Comparison of ENCODE assay signal across 7 cellular contexts in genomic region chr19:41322451-41322850, GRCh38. TPM values are rescaled to one million over a fixed set of nuclear protein-coding genes. Genes with fewer than 3 reads are reported as not detected.
DNase-seq lines count a peak whose midpoint lies in the region; ATAC-seq lines count a peak whose summit lies in the region.
"Had no signal": no experiment of that assay in that cellular context is flagged by ENCODE, and none has a peak within 500 bp of the region (broad histone marks: within the 10 kb centered on the region; RNA-seq: fewer than 3 reads in every experiment).

No MANE protein-coding gene starts in this region.

- H3K4me1 Mint-ChIP-seq in natural killer cell treated with Interleukin-12 subunit alpha and Interleukin-12 subunit beta and Interleukin-15 and Interleukin-18, amount 100 ng/mL, for 72 hours (ENCODE audit: low read depth in 2 of 2) = peaks cover 47 to 61% of the 10 kb centered on the region in 2 donors

- H3K9me3 Mint-ChIP-seq in natural killer cell treated with Interleukin-12 subunit alpha and Interleukin-12 subunit beta and Interleukin-15 and Interleukin-18, amount 100 ng/mL, for 72 hours = no peaks in the 10 kb centered on the region

- no peak overlapping the region for H2AFZ ChIP-seq in GM23248

- no peaks in the 10 kb centered on the region for H3K9me2 ChIP-seq in GM23248 (ENCODE audit: insufficient read depth)

- WGBS in GM23248 (ENCODE audit: low coverage in 1 of 2, low lambda C conversion rate in 2 of 2, missing lambda C conversion rate in 2 of 2), 2 experiments = 92 to 93% methylated on average over 11 of the region's 11 CpGs

- peak overlapping the region; percentile 88 for H3K4me2 ChIP-seq in GM23248 (ENCODE audit: unreplicated experiment)

- H3F3A ChIP-seq in GM23248 (ENCODE audit: insufficient read depth) = peaks cover 58% of the 10 kb centered on the region

- ATAC-seq in natural killer cell treated with Interleukin-12 subunit alpha and Interleukin-12 subunit beta and Interleukin-15 and Interleukin-18, amount 100 ng/mL, for 72 hours = no peak
- ATAC-seq in HG03354 (IDR thresholded peaks at IDR 0.05; ENCODE audit: poor library complexity, severe bottlenecking, unreplicated experiment) (no peak), GM19455 (IDR thresholded peaks at IDR 0.05; ENCODE audit: unreplicated experiment) (no peak)

- no peaks in the 10 kb centered on the region for H3K27me3 ChIP-seq in GM23248 (replicated peaks; ENCODE audit: insufficient read depth)
- H3K27me3 ChIP-seq in adipocyte (replicated peaks; ENCODE audit: control insufficient read depth, insufficient read depth, low read length) = no peaks in the 10 kb centered on the region

- H3K36me3 ChIP-seq in GM23248 (ENCODE audit: low read depth) (peaks cover 4% of the 10 kb centered on the region; the same call in 1 of the 2 replicates), adipocyte (ENCODE audit: control insufficient read depth, insufficient read depth, low read length, severe bottlenecking) (peaks cover 32% of the 10 kb centered on the region)

- H3K9ac ChIP-seq in GM23248 (peak overlapping the region; percentile 92), adipocyte (ENCODE audit: low read length) (peak overlapping the region; percentile 80)

- no peaks in the 10 kb centered on the region for H4K20me1 ChIP-seq in GM23248 (ENCODE audit: insufficient read depth)

- H3K9me3 ChIP-seq in GM23248 (ENCODE audit: low read depth) = no peaks in the 10 kb centered on the region
- no peaks in the 10 kb centered on the region for H3K9me3 ChIP-seq in adipocyte (ENCODE audit: control insufficient read depth, low read length)
- H3K9me3 ChIP-seq: mucosa of descending colon had no signal

- H3K27ac Mint-ChIP-seq in natural killer cell treated with Interleukin-12 subunit alpha and Interleukin-12 subunit beta and Interleukin-15 and Interleukin-18, amount 100 ng/mL, for 72 hours = peak overlapping the region; percentile 85 to 92

- peak overlapping the region; percentile 39 for H3K4me3 Mint-ChIP-seq in natural killer cell treated with Interleukin-12 subunit alpha and Interleukin-12 subunit beta and Interleukin-15 and Interleukin-18, amount 100 ng/mL, for 72 hours

- in situ Hi-C loops in GM23248 (cut with MboI) = no loop called here

- DNase-seq in GM23248 (no peak), adipocyte (ENCODE audit: low read depth) (no peak)
- no peak for DNase-seq in natural killer cell treated with Interleukin-12 subunit alpha and Interleukin-12 subunit beta and Interleukin-15 and Interleukin-18, amount 100 ng/mL, for 72 hours (ENCODE audit: low spot score)
- no peak for DNase-seq in stimulated activated CD4-positive, alpha-beta T cell treated with anti-CD3 and anti-CD28 coated beads, Interleukin-2, amount 100 ng/mL, for 24 hours
- DNase-seq: mucosa of descending colon had no signal

- peaks cover 54% of the 10 kb centered on the region for H3K4me1 ChIP-seq in GM23248 (ENCODE audit: insufficient read depth)
- peaks cover 52% of the 10 kb centered on the region for H3K4me1 ChIP-seq in adipocyte (ENCODE audit: control insufficient read depth, insufficient read depth, low read length)

- no peak overlapping the region for H3K4me3 ChIP-seq in GM23248
- peak overlapping the region; percentile 5 for H3K4me3 ChIP-seq in adipocyte (ENCODE audit: low read length)
- H3K4me3 ChIP-seq: mucosa of descending colon had no signal

- peaks cover 13% of the 10 kb centered on the region for H3K36me3 Mint-ChIP-seq in natural killer cell treated with Interleukin-12 subunit alpha and Interleukin-12 subunit beta and Interleukin-15 and Interleukin-18, amount 100 ng/mL, for 72 hours

- peaks cover 19% of the 10 kb centered on the region for H3K79me2 ChIP-seq in GM23248 (ENCODE audit: insufficient read depth)

- no peaks in the 10 kb centered on the region for H3K27me3 Mint-ChIP-seq in natural killer cell treated with Interleukin-12 subunit alpha and Interleukin-12 subunit beta and Interleukin-15 and Interleukin-18, amount 100 ng/mL, for 72 hours

- peak overlapping the region; percentile 100 for H3K27ac ChIP-seq in GM23248

RNA-seq across cellular contexts. Expression of gene CCDC97, which starts 12.5 kb away (rescaled TPM):
- 5.2 and 5.9 TPM in 2 replicates for total RNA-seq in GM23248 (2014; rRNA removed; shearing (Covaris generic))
- polyA plus RNA-seq in GM23248 (2016; fragmentation: Nextera tagmentation; extraction: Ambion mirVana) = 11.4 and 12.3 TPM in 2 replicates
- total RNA-seq in natural killer cell treated with Interleukin-12 subunit alpha and Interleukin-12 subunit beta and Interleukin-15 and Interleukin-18, amount 100 ng/mL, for 72 hours = 10 to 100 TPM; 52.5 to 56.2 TPM

RNA-seq across cellular contexts. Expression of gene TGFB1, which starts 31.3 kb away (rescaled TPM):
- total RNA-seq in GM23248 (2014; rRNA removed; shearing (Covaris generic)) = 21.4 and 23.5 TPM in 2 replicates
- polyA plus RNA-seq in GM23248 (2016; fragmentation: Nextera tagmentation; extraction: Ambion mirVana) = 12.4 and 13.9 TPM in 2 replicates
- total RNA-seq in natural killer cell treated with Interleukin-12 subunit alpha and Interleukin-12 subunit beta and Interleukin-15 and Interleukin-18, amount 100 ng/mL, for 72 hours = 100 to 1,000 TPM; 108 to 131 TPM

RNA-seq across cellular contexts. Expression of gene B9D2, which starts 41.5 kb away (rescaled TPM):
- 8.1 and 9.6 TPM in 2 replicates for total RNA-seq in GM23248 (2014; rRNA removed; shearing (Covaris generic))
- polyA plus RNA-seq in GM23248 (2016; fragmentation: Nextera tagmentation; extraction: Ambion mirVana) = 13.2 and 13.8 TPM in 2 replicates
- total RNA-seq in natural killer cell treated with Interleukin-12 subunit alpha and Interleukin-12 subunit beta and Interleukin-15 and Interleukin-18, amount 100 ng/mL, for 72 hours = 1 to 10 TPM; 4.9 to 9.3 TPM

RNA-seq across cellular contexts. Expression of gene TMEM91, which starts 53.9 kb away (rescaled TPM):
- 3.9 and 5.3 TPM in 2 replicates for total RNA-seq in GM23248 (2014; rRNA removed; shearing (Covaris generic))
- polyA plus RNA-seq in GM23248 (2016; fragmentation: Nextera tagmentation; extraction: Ambion mirVana) = 6.6 and 7.8 TPM in 2 replicates
- total RNA-seq in natural killer cell treated with Interleukin-12 subunit alpha and Interleukin-12 subunit beta and Interleukin-15 and Interleukin-18, amount 100 ng/mL, for 72 hours = 1 to 10 TPM; 4.7 to 6.7 TPM

RNA-seq across cellular contexts. Expression of gene HNRNPUL1, which starts 58.3 kb away (rescaled TPM):
- 107 and 111 TPM in 2 replicates for total RNA-seq in GM23248 (2014; rRNA removed; shearing (Covaris generic))
- polyA plus RNA-seq in GM23248 (2016; fragmentation: Nextera tagmentation; extraction: Ambion mirVana) = 105 and 112 TPM in 2 replicates
- total RNA-seq in natural killer cell treated with Interleukin-12 subunit alpha and Interleukin-12 subunit beta and Interleukin-15 and Interleukin-18, amount 100 ng/mL, for 72 hours = 100 to 1,000 TPM; 248 to 319 TPM
